Comparison of ENCODE assay signal across 8 cellular contexts in genomic region chr11:61392991-61393595, GRCh38. TPM values are rescaled to one million over a fixed set of nuclear protein-coding genes. Genes with fewer than 3 reads are reported as not detected.
DNase-seq lines count a peak whose midpoint lies in the region; ATAC-seq and TF ChIP-seq lines count a peak whose summit lies in the region.

No MANE protein-coding gene starts in this region.

- peaks cover 7% of the 10 kb centered on the region for H3K36me3 Mint-ChIP-seq in activated T-cell treated with anti-CD3 and anti-CD28 coated beads, Interleukin-2, amount 50 U/mL, for 4 hours (ENCODE audit: insufficient read depth)
- no peaks in the 10 kb centered on the region for H3K36me3 Mint-ChIP-seq in glutamatergic neuron (ENCODE audit: unreplicated experiment)

- TF ChIP-seq POLR2A in prostate gland (IDR thresholded peaks at IDR 0.05) = no peak

- peak in 1 of 2 donors; percentile 36 for ATAC-seq in activated T-cell treated with anti-CD3 and anti-CD28 coated beads, Interleukin-2, amount 50 U/mL, for 4 hours
- no peak for ATAC-seq in GM21390 (IDR thresholded peaks at IDR 0.05; ENCODE audit: unreplicated experiment)
- no peak for ATAC-seq in GM19467 (IDR thresholded peaks at IDR 0.05; ENCODE audit: unreplicated experiment)

- no peaks in the 10 kb centered on the region for H3K27me3 ChIP-seq in prostate gland (replicated peaks; ENCODE audit: insufficient read depth)

- DNase-seq in NCI-H2171 treated with DMSO at 0.1 percent for 48 hours (lab: John Stamatoyannopoulos, UW) = peak; percentile 19
- DNase-seq in NCI-H2171 (lab: John Stamatoyannopoulos, UW) = no peak
- peak; percentile 59 for DNase-seq in HuH-7.5 (ENCODE audit: low spot score)
- DNase-seq in activated T-cell treated with anti-CD3 and anti-CD28 coated beads, Interleukin-2, amount 50 U/mL, for 4 hours = no peak
- no peak for DNase-seq in glutamatergic neuron
- no peak for DNase-seq in prostate gland (ENCODE audit: low spot score)

- no peaks in the 10 kb centered on the region for H3K27me3 Mint-ChIP-seq in activated T-cell treated with anti-CD3 and anti-CD28 coated beads, Interleukin-2, amount 50 U/mL, for 4 hours (ENCODE audit: low read depth)
- H3K27me3 Mint-ChIP-seq in glutamatergic neuron (ENCODE audit: unreplicated experiment) = no peaks in the 10 kb centered on the region

- H3K27ac ChIP-seq in prostate gland = peak overlapping the region; percentile 79 to 82

- no peaks in the 10 kb centered on the region for H3K4me1 ChIP-seq in prostate gland (replicated peaks)

- under 1% methylated on average over 15 of the region's 15 CpGs for WGBS in prostate gland

- H3K9me3 Mint-ChIP-seq in activated T-cell treated with anti-CD3 and anti-CD28 coated beads, Interleukin-2, amount 50 U/mL, for 4 hours = no peaks in the 10 kb centered on the region
- H3K9me3 Mint-ChIP-seq in glutamatergic neuron (ENCODE audit: unreplicated experiment) = no peaks in the 10 kb centered on the region

- TF ChIP-seq CTCF in glutamatergic neuron (IDR thresholded peaks at IDR 0.05; ENCODE audit: partially characterized antibody, unreplicated experiment) = no peak
- TF ChIP-seq CTCF in prostate gland (IDR thresholded peaks at IDR 0.05) = no peak

- H3K4me3 ChIP-seq in prostate gland = peak overlapping the region; percentile 56 to 78

- peak overlapping the region; percentile 77 for H3K27ac Mint-ChIP-seq in glutamatergic neuron (ENCODE audit: unreplicated experiment)

- H3K9me3 ChIP-seq in prostate gland = no peaks in the 10 kb centered on the region

- intact Hi-C loops in prostate gland (cut with DNase I) = no loop called here

- H3K36me3 ChIP-seq in prostate gland = peaks cover 0 to 3% of the 10 kb centered on the region in 2 donors

- peaks cover 24% of the 10 kb centered on the region for H3K4me1 Mint-ChIP-seq in activated T-cell treated with anti-CD3 and anti-CD28 coated beads, Interleukin-2, amount 50 U/mL, for 4 hours (ENCODE audit: low read depth)
- peaks cover 5% of the 10 kb centered on the region for H3K4me1 Mint-ChIP-seq in glutamatergic neuron (ENCODE audit: low read depth, unreplicated experiment)

- peak overlapping the region; percentile 89 for H3K4me3 Mint-ChIP-seq in activated T-cell treated with anti-CD3 and anti-CD28 coated beads, Interleukin-2, amount 50 U/mL, for 4 hours
- H3K4me3 Mint-ChIP-seq in glutamatergic neuron (ENCODE audit: unreplicated experiment) = peak overlapping the region; percentile 95

RNA-seq across cellular contexts. Expression of gene TMEM216, which starts 0.7 kb away (rescaled TPM):
- 10 to 100 TPM; 12.0 to 15.3 (median 14.0) TPM for total RNA-seq in activated T-cell treated with anti-CD3 and anti-CD28 coated beads, Interleukin-2, amount 50 U/mL, for 4 hours
- total RNA-seq in glutamatergic neuron (ENCODE audit: unreplicated experiment) (7.8 TPM), prostate gland (10 to 100 TPM; 13.3 to 24.1 TPM)

RNA-seq across cellular contexts. Expression of gene TMEM138, which starts 30.9 kb away (rescaled TPM):
- total RNA-seq in activated T-cell treated with anti-CD3 and anti-CD28 coated beads, Interleukin-2, amount 50 U/mL, for 4 hours = 10 to 100 TPM; 74.2 to 91.5 (median 81.2) TPM
- 23.3 TPM for total RNA-seq in glutamatergic neuron (ENCODE audit: unreplicated experiment)
- total RNA-seq in prostate gland = 10 to 100 TPM; 17.9 to 35.4 TPM

RNA-seq across cellular contexts. Expression of gene CYB561A3, which starts 31.4 kb away (rescaled TPM):
- total RNA-seq in activated T-cell treated with anti-CD3 and anti-CD28 coated beads, Interleukin-2, amount 50 U/mL, for 4 hours = 10 to 100 TPM; 28.8 to 35.2 (median 33.3) TPM
- total RNA-seq in glutamatergic neuron (ENCODE audit: unreplicated experiment) (20.6 TPM), prostate gland (10 to 100 TPM; 51.6 to 79.1 TPM)

RNA-seq across cellular contexts. Expression of gene CPSF7, which starts 36.7 kb away (rescaled TPM):
- total RNA-seq in activated T-cell treated with anti-CD3 and anti-CD28 coated beads, Interleukin-2, amount 50 U/mL, for 4 hours = 100 to 1,000 TPM; 131 to 142 (median 138) TPM
- total RNA-seq in glutamatergic neuron (ENCODE audit: unreplicated experiment) = 83.7 TPM
- 10 to 100 TPM; 44.7 to 66.8 TPM for total RNA-seq in prostate gland

RNA-seq across cellular contexts. Expression of gene SDHAF2, which starts 36.8 kb away (rescaled TPM):
- 10 to 100 TPM; 48.4 to 55.8 (median 49.3) TPM for total RNA-seq in activated T-cell treated with anti-CD3 and anti-CD28 coated beads, Interleukin-2, amount 50 U/mL, for 4 hours
- total RNA-seq in glutamatergic neuron (ENCODE audit: unreplicated experiment) = 43.2 TPM
- total RNA-seq in prostate gland = 10 to 100 TPM; 24.6 to 59.4 TPM

Comparison
In these comparisons a context has a peak if more than half of its experiments do, and no peak if none do; other contexts are left out.
1. DNase-seq: peak in NCI-H2171 treated with DMSO at 0.1 percent for 48 hours (single experiment) and HuH-7.5 (single experiment); none in NCI-H2171 (single experiment), activated T-cell treated with anti-CD3 and anti-CD28 coated beads, Interleukin-2, amount 50 U/mL, for 4 hours (single experiment), glutamatergic neuron (single experiment) and prostate gland (single experiment).